ENCODE assay signal across 10 cellular contexts in genomic region chr5:136079195-136079985, GRCh38. TPM values are rescaled to one million over a fixed set of nuclear protein-coding genes. Genes with fewer than 3 reads are reported as not detected.
DNase-seq lines count a peak whose midpoint lies in the region; ATAC-seq and TF ChIP-seq lines count a peak whose summit lies in the region.
"Had no signal": no experiment of that assay in that cellular context is flagged by ENCODE, and none has a peak within 500 bp of the region (broad histone marks: within the 10 kb centered on the region; RNA-seq: fewer than 3 reads in every experiment).

No MANE protein-coding gene starts in this region.

- peaks cover 0 to 15% (median 8%) of the 10 kb centered on the region in 10 experiments; a peak in 7 of 20 replicates for H3K4me1 ChIP-seq in BLaER1 treated with 17β-estradiol and CSF1 and Interleukin-3, amounts not matched to agents 10 nM and 100 nM

- no peaks in the 10 kb centered on the region for H3K36me3 ChIP-seq in BLaER1 treated with 17β-estradiol and CSF1 and Interleukin-3, amounts not matched to agents 10 nM and 100 nM
- no peaks in the 10 kb centered on the region for H3K36me3 ChIP-seq in H7 (replicated peaks; ENCODE audit: control insufficient read depth, insufficient read depth, low read length)

- H3K4me2 ChIP-seq in BLaER1 treated with 17β-estradiol and CSF1 and Interleukin-3, amounts not matched to agents 10 nM and 100 nM: peak overlapping the region; percentile 18 to 81 (median 59); a peak in 18 of 22 replicates

- peak overlapping the region; percentile 70 for H3K4me3 Mint-ChIP-seq in mesothelial cell of epicardium

- peaks cover 10% of the 10 kb centered on the region for H3K4me1 Mint-ChIP-seq in mesothelial cell of epicardium

- peaks cover 21 to 48% (median 43%) of the 10 kb centered on the region in 11 experiments for H3K27me3 ChIP-seq in BLaER1 treated with 17β-estradiol and CSF1 and Interleukin-3, amounts not matched to agents 10 nM and 100 nM
- H3K27me3 ChIP-seq in H7 (ENCODE audit: control insufficient read depth, insufficient read depth, low read length): no peaks in the 10 kb centered on the region; the same call in 1 of the 2 replicates

- H3K27me3 Mint-ChIP-seq in mesothelial cell of epicardium (ENCODE audit: low read depth): peaks cover 12% of the 10 kb centered on the region

- TF ChIP-seq CTCF in cardiac fibroblast (IDR thresholded peaks at IDR 0.05; ENCODE audit: low read depth, low read length): no peak
- TF ChIP-seq CTCF in mesothelial cell of epicardium (IDR thresholded peaks at IDR 0.05; ENCODE audit: unreplicated experiment): no peak

- no peak overlapping the region for H3K27ac ChIP-seq in BLaER1 treated with 17β-estradiol and CSF1 and Interleukin-3, amounts not matched to agents 10 nM and 100 nM

- H3K9ac ChIP-seq in BLaER1 treated with 17β-estradiol and CSF1 and Interleukin-3, amounts not matched to agents 10 nM and 100 nM: no peak overlapping the region

- no peaks in the 10 kb centered on the region for H3K36me3 Mint-ChIP-seq in mesothelial cell of epicardium

- ATAC-seq in HG03095 (IDR thresholded peaks at IDR 0.05; ENCODE audit: unreplicated experiment): no peak

- H3K27ac Mint-ChIP-seq in mesothelial cell of epicardium: no peak overlapping the region

- peak; percentile 78 for DNase-seq in H7
- no peak for DNase-seq in cardiac fibroblast (ENCODE audit: low read depth in 2 of 2)
- DNase-seq in mesothelial cell of epicardium (ENCODE audit: low spot score in 2 of 2, unreplicated experiment in 2 of 2): no peak
- DNase-seq in H4 (ENCODE audit: low spot score): no peak
- no peak for DNase-seq in kidney glomerular epithelial cell (lab: John Stamatoyannopoulos, UW)
- DNase-seq in middle frontal gyrus (ENCODE audit: extremely low spot score, low spot score): no peak
- DNase-seq: DMS53, NCI-H226 had no signal

- peaks cover 0 to 4% (median 0%) of the 10 kb centered on the region in 11 experiments; a peak in 1 of 22 replicates for H3K9me3 ChIP-seq in BLaER1 treated with 17β-estradiol and CSF1 and Interleukin-3, amounts not matched to agents 10 nM and 100 nM (replicated peaks in 1 of 11)

- H3K4me3 ChIP-seq in BLaER1 treated with 17β-estradiol and CSF1 and Interleukin-3, amounts not matched to agents 10 nM and 100 nM: peak overlapping the region in 2 of 10 experiments; percentile 6 to 48; a peak in 2 of 20 replicates
- H3K4me3 ChIP-seq in H7 (ENCODE audit: insufficient read depth, low read depth, low read length) (peak overlapping the region; percentile 44; the same call in 1 of the 2 replicates), cardiac fibroblast (replicated peaks in 1 of 2; ENCODE audit: low read depth in 2 of 2, low read length in 2 of 2) (peak overlapping the region; percentile 45 to 57)

- H3K9me3 Mint-ChIP-seq in mesothelial cell of epicardium: no peaks in the 10 kb centered on the region

- no peaks in the 10 kb centered on the region for H4K20me1 ChIP-seq in BLaER1 treated with 17β-estradiol and CSF1 and Interleukin-3, amounts not matched to agents 10 nM and 100 nM

RNA-seq across cellular contexts. Expression of gene TGFBI, which starts 50.6 kb away (rescaled TPM):
- 3.2 and 4.3 TPM in 2 replicates for total RNA-seq in H7 (2014; rRNA removed; shearing (Covaris generic))
- 339 to 354 TPM (median 345 TPM) in 3 replicates for total RNA-seq in mesothelial cell of epicardium
- total RNA-seq in H4 (2014; rRNA removed; shearing (Covaris generic)): 2,353 and 2,468 TPM in 2 replicates

RNA-seq across cellular contexts. Expression of gene SMAD5, which starts 53.3 kb away (rescaled TPM):
- 38.4 and 45.2 TPM in 2 replicates for total RNA-seq in H7 (2014; rRNA removed; shearing (Covaris generic))
- total RNA-seq in mesothelial cell of epicardium: 93.4 to 102 TPM (median 93.6 TPM) in 3 replicates
- 38.8 and 40.0 TPM in 2 replicates for total RNA-seq in H4 (2014; rRNA removed; shearing (Covaris generic))

Comparison
In these comparisons a context has a peak if more than half of its experiments do, and no peak if none do; other contexts are left out.
1. RNA of gene TGFBI, which starts 50.6 kb away (total RNA-seq): 2,353 to 2,468 TPM in H4 and 339 to 354 TPM in mesothelial cell of epicardium; 3.2 to 4.3 TPM in H7; every median in the first group is over 10 times any median in the second.